Comparison of ENCODE assay signal across 16 cellular contexts in the genomic region with DNA sequence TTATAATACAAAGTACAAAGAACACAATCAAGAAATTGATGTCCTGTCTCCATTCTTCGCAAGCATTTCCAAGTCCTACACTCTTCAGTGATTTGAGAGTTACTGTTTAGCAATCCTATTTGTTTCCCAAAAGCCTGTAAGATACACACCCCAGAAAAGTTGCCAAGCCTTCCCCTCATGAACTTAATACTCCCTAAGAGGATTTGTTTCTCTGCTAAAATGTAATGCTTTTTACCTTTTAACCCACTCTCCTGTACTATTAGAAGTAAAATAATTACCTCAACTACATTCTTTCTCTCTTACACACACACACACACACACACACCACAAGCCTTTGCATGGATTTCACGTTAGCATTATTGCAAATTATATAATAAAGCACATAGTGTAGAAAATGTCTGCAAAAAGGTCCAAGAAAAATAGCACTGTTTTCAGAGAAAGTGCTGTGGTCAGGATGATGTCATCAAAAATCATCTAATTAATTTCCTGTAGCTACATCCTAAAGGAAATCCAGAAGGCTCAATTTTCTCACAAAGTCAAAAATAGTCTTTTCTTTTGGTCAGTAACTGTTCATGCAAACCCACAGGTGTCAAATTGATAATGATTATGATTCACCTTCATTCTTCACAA.
DNase-seq lines count a peak whose midpoint lies in the region; ATAC-seq and TF ChIP-seq lines count a peak whose summit lies in the region.
"Had no signal": no experiment of that assay in that cellular context is flagged by ENCODE, and none has a peak within 500 bp of the region (broad histone marks: within the 10 kb centered on the region; RNA-seq: fewer than 3 reads in every experiment).

No MANE protein-coding gene starts in this region.

- POLR2A ChIA-PET in activated CD4-positive, alpha-beta T cell treated with anti-CD3 and anti-CD28 coated beads, Interleukin-2, amount 10 ng/mL, durations not matched to agents 7 days and 5 days (lab: Charles Lee), result no interaction called here

- H3K4me3 ChIP-seq in mammary epithelial cell (replicated peaks in 1 of 3; ENCODE audit: insufficient read depth in 1 of 3, low read depth in 2 of 3, low read length in 3 of 3), result no peak overlapping the region
- no peak overlapping the region for H3K4me3 ChIP-seq in breast epithelium
- no peak overlapping the region for H3K4me3 ChIP-seq in astrocyte of the spinal cord (ENCODE audit: low read depth, low read length)

- in situ Hi-C loops in mammary epithelial cell (cut with MboI; ENCODE audit: low sequenced_read_pairs in 2 of 2) (no loop called here), astrocyte of the spinal cord (cut with HindIII; ENCODE audit: low sequenced_read_pairs) (no loop called here)

- no peaks in the 10 kb centered on the region for H3K36me3 ChIP-seq in mammary epithelial cell (ENCODE audit: insufficient read depth, low read length)
- H3K36me3 ChIP-seq in breast epithelium, result no peaks in the 10 kb centered on the region

- CTCF ChIA-PET in mammary epithelial cell (lab: Charles Lee; ENCODE audit: low non-redundant PET), result no interaction called here
- CTCF ChIA-PET in activated CD4-positive, alpha-beta T cell treated with anti-CD3 and anti-CD28 coated beads, Interleukin-2, amount 10 ng/mL, durations not matched to agents 7 days and 5 days (lab: Charles Lee), result interaction anchor here (1.4 kb wide), 1 partner anchor 17 kb away, joined by 3 read pairs; no protein-coding TSS in a partner anchor

- peaks cover 3% of the 10 kb centered on the region for H3K4me1 Mint-ChIP-seq in activated CD4-positive, alpha-beta T cell treated with anti-CD3 and anti-CD28 coated beads, Interleukin-2, amount 10 ng/mL, durations not matched to agents 7 days and 5 days
- H3K4me1 Mint-ChIP-seq: activated CD8-positive, alpha-beta memory T cell treated with anti-CD3 and anti-CD28 coated beads, Interleukin-2, amount 10 ng/mL, durations not matched to agents 7 days and 5 days; CD8-positive, alpha-beta memory T cell had no signal

- no peak for TF ChIP-seq POLR2A in breast epithelium (IDR thresholded peaks at IDR 0.05)

- no peaks in the 10 kb centered on the region for H4K20me1 ChIP-seq in mammary epithelial cell (ENCODE audit: insufficient read depth, low read length)

- H3K4me1 ChIP-seq in mammary epithelial cell (ENCODE audit: insufficient read depth, low read length) (peaks cover 18% of the 10 kb centered on the region), breast epithelium (no peaks in the 10 kb centered on the region)

- H3K4me2 ChIP-seq in mammary epithelial cell (ENCODE audit: insufficient read depth, low read depth, low read length), result peak overlapping the region; percentile 2

- H3K79me2 ChIP-seq in mammary epithelial cell (ENCODE audit: insufficient read depth, low read length), result no peaks in the 10 kb centered on the region

- no peaks in the 10 kb centered on the region for H3K9me3 Mint-ChIP-seq in activated CD4-positive, alpha-beta T cell treated with anti-CD3 and anti-CD28 coated beads, Interleukin-2, amount 10 ng/mL, durations not matched to agents 7 days and 5 days
- H3K9me3 Mint-ChIP-seq: CD8-positive, alpha-beta memory T cell; effector memory CD8-positive, alpha-beta T cell had no signal

- WGBS in mammary epithelial cell (ENCODE audit: low coverage, missing lambda C conversion rate), result 50% methylated on average over 2 of the region's 2 CpGs

- H3K27ac Mint-ChIP-seq in activated CD4-positive, alpha-beta T cell treated with anti-CD3 and anti-CD28 coated beads, Interleukin-2, amount 10 ng/mL, durations not matched to agents 7 days and 5 days, result no peak overlapping the region
- H3K27ac Mint-ChIP-seq: activated CD8-positive, alpha-beta memory T cell treated with anti-CD3 and anti-CD28 coated beads, Interleukin-2, amount 10 ng/mL, durations not matched to agents 7 days and 5 days; CD8-positive, alpha-beta memory T cell; effector memory CD8-positive, alpha-beta T cell had no signal

- ATAC-seq in HG03097 (IDR thresholded peaks at IDR 0.05; ENCODE audit: low FRiP score, unreplicated experiment), result no peak
- no peak for ATAC-seq in GM18861 (IDR thresholded peaks at IDR 0.05; ENCODE audit: unreplicated experiment)
- ATAC-seq: activated CD8-positive, alpha-beta memory T cell treated with anti-CD3 and anti-CD28 coated beads, Interleukin-2, amount 10 ng/mL, durations not matched to agents 7 days and 5 days; effector memory CD8-positive, alpha-beta T cell had no signal

- intact Hi-C loops in mammary epithelial cell (cut with micrococcal nuclease) (no loop called here), breast epithelium (cut with DNase I; ENCODE audit: low total_unique reads) (no loop called here)

- H3K27me3 ChIP-seq in mammary epithelial cell (ENCODE audit: insufficient read depth, low read length) (no peaks in the 10 kb centered on the region), breast epithelium (no peaks in the 10 kb centered on the region)

- no peak overlapping the region for H3K9ac ChIP-seq in mammary epithelial cell (ENCODE audit: insufficient read depth, low read length)

- H3K27me3 Mint-ChIP-seq in activated CD4-positive, alpha-beta T cell treated with anti-CD3 and anti-CD28 coated beads, Interleukin-2, amount 10 ng/mL, durations not matched to agents 7 days and 5 days, result no peaks in the 10 kb centered on the region

- H3K27ac ChIP-seq in mammary epithelial cell (ENCODE audit: insufficient read depth, low read depth, low read length), result no peak overlapping the region
- no peak overlapping the region for H3K27ac ChIP-seq in breast epithelium
- H3K27ac ChIP-seq: 22Rv1 had no signal

- H2AFZ ChIP-seq in mammary epithelial cell (ENCODE audit: low read depth, low read length), result no peak overlapping the region

- peak; percentile 38 for DNase-seq in mammary epithelial cell
- DNase-seq in breast epithelium (ENCODE audit: low spot score in 2 of 2), result no peak
- peak; percentile 74 for DNase-seq in astrocyte of the spinal cord (ENCODE audit: low read depth, low spot score)
- peak; percentile 11 for DNase-seq in glomerular visceral epithelial cell (ENCODE audit: extremely low spot score)
- peak; percentile 65 for DNase-seq in stromal cell of bone marrow (ENCODE audit: low read depth)
- no peak for DNase-seq in activated CD4-positive, alpha-beta T cell treated with anti-CD3 and anti-CD28 coated beads, Interleukin-2, amount 10 ng/mL, durations not matched to agents 7 days and 5 days
- DNase-seq: activated CD4-positive, CD25-positive, alpha-beta regulatory T cell; activated CD8-positive, alpha-beta memory T cell treated with anti-CD3 and anti-CD28 coated beads, Interleukin-2, amount 10 ng/mL, durations not matched to agents 7 days and 5 days; activated gamma-delta T cell treated with Interleukin-2 at 50 U/mL for 16 hours; CD8-positive, alpha-beta memory T cell; effector memory CD8-positive, alpha-beta T cell; NCI-H187; posterior cingulate gyrus had no signal

- dilution Hi-C loops in mammary epithelial cell (cut with HindIII; ENCODE audit: low sequenced_read_pairs), result no loop called here

- BruUV-seq in mammary epithelial cell (replicated peaks; lab: Mats Ljungman, UMichigan), result no TSS peak

- no peak for TF ChIP-seq CTCF in mammary epithelial cell (conservative IDR thresholded peaks at IDR 0.05 in 1 of 2, IDR thresholded peaks at IDR 0.05 in 1 of 2; ENCODE audit: extremely low read depth in 1 of 2, insufficient read depth in 1 of 2, low read depth in 1 of 2, low read length in 2 of 2)
- TF ChIP-seq CTCF in breast epithelium (IDR thresholded peaks at IDR 0.05), result no peak
- TF ChIP-seq CTCF in astrocyte of the spinal cord (IDR thresholded peaks at IDR 0.05; ENCODE audit: low read depth, low read length), result no peak

- no peak overlapping the region for H3K4me3 Mint-ChIP-seq in activated CD4-positive, alpha-beta T cell treated with anti-CD3 and anti-CD28 coated beads, Interleukin-2, amount 10 ng/mL, durations not matched to agents 7 days and 5 days
- H3K4me3 Mint-ChIP-seq: activated CD8-positive, alpha-beta memory T cell treated with anti-CD3 and anti-CD28 coated beads, Interleukin-2, amount 10 ng/mL, durations not matched to agents 7 days and 5 days; CD8-positive, alpha-beta memory T cell; effector memory CD8-positive, alpha-beta T cell had no signal

- no peaks in the 10 kb centered on the region for H3K36me3 Mint-ChIP-seq in activated CD4-positive, alpha-beta T cell treated with anti-CD3 and anti-CD28 coated beads, Interleukin-2, amount 10 ng/mL, durations not matched to agents 7 days and 5 days (ENCODE audit: low read depth)
- H3K36me3 Mint-ChIP-seq: activated CD8-positive, alpha-beta memory T cell treated with anti-CD3 and anti-CD28 coated beads, Interleukin-2, amount 10 ng/mL, durations not matched to agents 7 days and 5 days; CD8-positive, alpha-beta memory T cell had no signal

- no peaks in the 10 kb centered on the region for H3K9me3 ChIP-seq in mammary epithelial cell (replicated peaks; ENCODE audit: insufficient read depth, low read length)
- no peaks in the 10 kb centered on the region for H3K9me3 ChIP-seq in breast epithelium

Comparison
In these comparisons a context has a peak if more than half of its experiments do, and no peak if none do; other contexts are left out.
1. DNase-seq: peak in mammary epithelial cell (single experiment), astrocyte of the spinal cord (single experiment), glomerular visceral epithelial cell (single experiment) and stromal cell of bone marrow (single experiment); none in breast epithelium (0 of 2) and activated CD4-positive, alpha-beta T cell treated with anti-CD3 and anti-CD28 coated beads, Interleukin-2, amount 10 ng/mL, durations not matched to agents 7 days and 5 days (single experiment).